Comparison of ENCODE assay signal across 9 cellular contexts in the genomic region with DNA sequence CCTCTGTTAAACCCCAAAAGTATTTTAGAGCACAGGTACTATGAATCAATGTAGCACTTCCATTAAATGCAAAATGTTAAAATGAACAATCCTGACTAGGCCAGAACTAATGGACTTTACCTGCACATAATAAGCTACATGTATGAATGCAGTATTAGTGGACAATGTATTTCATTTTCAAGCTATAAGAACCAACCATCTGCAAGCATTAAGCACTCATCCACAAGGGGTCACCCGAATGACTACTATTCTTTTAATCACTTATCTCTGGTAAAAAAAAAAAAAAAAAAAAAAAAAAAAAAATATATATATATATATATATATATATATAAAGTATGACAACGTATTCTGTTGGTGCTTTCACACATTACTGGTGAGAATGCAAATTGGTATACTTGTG. TPM values are rescaled to one million over a fixed set of nuclear protein-coding genes. Genes with fewer than 3 reads are reported as not detected.
DNase-seq lines count a peak whose midpoint lies in the region; ATAC-seq and TF ChIP-seq lines count a peak whose summit lies in the region.
"Had no signal": no experiment of that assay in that cellular context is flagged by ENCODE, and none has a peak within 500 bp of the region (broad histone marks: within the 10 kb centered on the region; RNA-seq: fewer than 3 reads in every experiment).

No MANE protein-coding gene starts in this region.

- H3K27me3 ChIP-seq in left ventricle myocardium inferior (ENCODE audit: low read depth), result no peaks in the 10 kb centered on the region

- H3K9me3 ChIP-seq in left ventricle myocardium inferior (replicated peaks), result no peaks in the 10 kb centered on the region

- no peaks in the 10 kb centered on the region for H3K36me3 ChIP-seq in left ventricle myocardium inferior

- peaks cover 0 to 2% (median 0%) of the 10 kb centered on the region in 3 donors for H3K27me3 Mint-ChIP-seq in CD14-positive monocyte (ENCODE audit: low read depth in 3 of 3)

- peaks cover 6 to 12% of the 10 kb centered on the region in 2 donors for H3K36me3 Mint-ChIP-seq in CD14-positive monocyte

- H3K27ac ChIP-seq in left ventricle myocardium inferior (replicated peaks), result no peak overlapping the region

- no peak overlapping the region for H3K4me3 ChIP-seq in left ventricle myocardium inferior
- H3K4me3 ChIP-seq in choroid plexus epithelial cell (ENCODE audit: low read depth, low read length), result no peak overlapping the region

- peaks cover 68% of the 10 kb centered on the region for H3K4me1 ChIP-seq in left ventricle myocardium inferior

- no peak overlapping the region for H3K4me3 Mint-ChIP-seq in CD14-positive monocyte

- H3K27ac Mint-ChIP-seq in CD14-positive monocyte, result no peak overlapping the region

- TF ChIP-seq CTCF in left ventricle myocardium inferior (IDR thresholded peaks at IDR 0.05; ENCODE audit: borderline replicate concordance) (peak; percentile 31), choroid plexus epithelial cell (conservative IDR thresholded peaks at IDR 0.05; ENCODE audit: low read depth, low read length) (peak; percentile 35), CD14-positive monocyte (IDR thresholded peaks at IDR 0.05) (no peak)

- peaks cover 38% of the 10 kb centered on the region for H3K4me1 Mint-ChIP-seq in CD14-positive monocyte

- intact Hi-C loops in left ventricle myocardium inferior (cut with micrococcal nuclease) (no loop called here), left cardiac atrium (cut with DNase I) (no loop called here), CD14-positive monocyte (cut with micrococcal nuclease) (no loop called here)

- peaks cover 0 to 2% (median 0%) of the 10 kb centered on the region in 7 donors for H3K9me3 Mint-ChIP-seq in CD14-positive monocyte

- no peak for ATAC-seq in left cardiac atrium

- no peak for DNase-seq in left ventricle myocardium inferior
- DNase-seq in left cardiac atrium, result no peak
- DNase-seq in NAMALWA (ENCODE audit: low spot score), result peak; percentile 47
- peak; percentile 71 for DNase-seq in choroid plexus epithelial cell (ENCODE audit: low read depth)
- peak; percentile 2 for DNase-seq in stimulated activated naive CD4-positive, alpha-beta T cell treated with Interleukin-2 at 50 U/mL for 16 hours (lab: John Stamatoyannopoulos, UW)
- no peak for DNase-seq in CD14-positive monocyte (ENCODE audit: low spot score)
- no peak for DNase-seq in COLO668 (lab: John Stamatoyannopoulos, UW; ENCODE audit: unreplicated experiment)
- no peak for DNase-seq in NK-92 (lab: John Stamatoyannopoulos, UW; ENCODE audit: unreplicated experiment)
- DNase-seq: midbrain had no signal

RNA-seq across cellular contexts. Expression of a gene that starts 7.2 kb away (rescaled TPM):
- total RNA-seq in left ventricle myocardium inferior (67.6 TPM), left cardiac atrium (10 to 100 TPM; 78.6 to 84.1 TPM)
- polyA plus RNA-seq in CD14-positive monocyte, result 1 to 10 TPM; 7.5 to 9.7 TPM

Comparison
In these comparisons a context has a peak if more than half of its experiments do, and no peak if none do; other contexts are left out.
1. DNase-seq: peak in NAMALWA (single experiment), choroid plexus epithelial cell (single experiment) and stimulated activated naive CD4-positive, alpha-beta T cell treated with Interleukin-2 at 50 U/mL for 16 hours (single experiment); none in left ventricle myocardium inferior (single experiment), left cardiac atrium (single experiment), CD14-positive monocyte (single experiment), COLO668 (single experiment) and NK-92 (single experiment).